In the genomic region with DNA sequence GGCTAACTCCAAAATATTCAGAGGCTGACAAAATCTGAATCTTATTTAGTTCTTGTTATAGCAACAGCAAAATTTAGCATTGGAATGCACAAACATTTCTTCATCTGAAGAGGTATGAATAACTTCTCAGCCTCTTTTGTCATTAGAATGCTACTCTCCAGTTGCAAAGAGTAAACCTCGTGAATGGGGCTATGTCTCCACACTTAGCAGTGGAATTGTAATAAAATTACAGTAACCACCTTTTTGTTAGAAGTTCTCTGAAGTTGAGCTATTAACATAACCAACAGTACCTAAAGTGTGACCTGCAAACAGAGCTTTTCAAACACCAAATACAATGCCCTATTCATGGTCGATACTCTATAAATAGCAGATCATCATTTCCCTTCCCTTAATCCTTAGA, we compare ENCODE assay signal across 23 cellular contexts.
"Had no signal": no experiment of that assay in that cellular context is flagged by ENCODE, and none has a peak within 500 bp of the region (broad histone marks: within the 10 kb centered on the region; RNA-seq: fewer than 3 reads in every experiment).

No MANE protein-coding gene starts in this region.

- DNase-seq: activated CD4-positive, alpha-beta T cell treated with anti-CD3 and anti-CD28 coated beads for 48 hours; activated CD4-positive, alpha-beta T cell treated with anti-CD3 and anti-CD28 coated beads, Interleukin-2, amount 50 U/mL, for 4 hours; activated CD4-positive, CD25-positive, alpha-beta regulatory T cell treated with anti-CD3 and anti-CD28 coated beads, Interleukin-2, amount 50 U/mL, for 72 hours; activated CD8-positive, alpha-beta memory T cell treated with anti-CD3 and anti-CD28 coated beads, Interleukin-2, amount 50 U/mL, for 48 hours; activated CD8-positive, alpha-beta T cell treated with anti-CD3 and anti-CD28 coated beads, Interleukin-2, amount 10 ng/mL, durations not matched to agents 7 days and 5 days; activated effector memory CD4-positive, alpha-beta T cell treated with Interleukin-2 at 50 U/mL for 16 hours; activated naive CD4-positive, alpha-beta T cell; activated T-cell treated with anti-CD3 and anti-CD28 coated beads, Interleukin-2, amount 50 U/mL, for 1 hour; aorta; body of pancreas; central memory CD4-positive, alpha-beta T cell; NCI-H1048; NCI-H1417 treated with DMSO at 0.1 percent for 48 hours; NCI-H1694; NCI-H2029; NCI-H2107; NCI-H345; NCI-H510A; PC-3; SHP77 had no signal

- H3K9me3 ChIP-seq: body of pancreas, SJSA1 had no signal

- H3K4me3 ChIP-seq: body of pancreas, SJSA1 had no signal

- H3K27ac ChIP-seq: body of pancreas, SJSA1 had no signal

- H3K27me3 ChIP-seq: body of pancreas, SJSA1 had no signal

- FAIRE-seq: bronchial epithelial cell, RCC 7860 had no signal

- H3K4me1 ChIP-seq: body of pancreas, SJSA1 had no signal

- H3K36me3 ChIP-seq: SJSA1 had no signal
